23 cellular contexts compared by ENCODE assay signal in the genomic region with DNA sequence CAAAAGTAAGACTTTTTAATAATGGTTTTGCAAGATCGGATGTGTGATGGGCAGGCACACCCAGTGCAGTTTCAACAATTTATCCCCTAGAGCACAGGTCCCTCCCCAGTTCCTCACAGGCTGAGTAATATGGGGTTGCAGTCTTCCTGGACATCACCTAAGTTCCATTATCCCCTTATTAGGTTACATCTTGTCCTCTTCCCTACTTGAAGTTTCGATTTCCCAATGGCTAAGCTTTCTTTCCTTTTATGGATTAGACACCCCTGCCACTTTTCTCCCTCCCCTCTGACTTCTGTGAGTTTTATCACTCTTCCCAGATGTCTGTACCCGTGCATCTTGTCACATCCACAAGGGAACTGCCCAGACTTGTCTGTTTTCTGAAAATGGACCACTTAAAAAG. TPM values are rescaled to one million over a fixed set of nuclear protein-coding genes. Genes with fewer than 3 reads are reported as not detected.
DNase-seq lines count a peak whose midpoint lies in the region; ATAC-seq and TF ChIP-seq lines count a peak whose summit lies in the region.
"Had no signal": no experiment of that assay in that cellular context is flagged by ENCODE, and none has a peak within 500 bp of the region (broad histone marks: within the 10 kb centered on the region; RNA-seq: fewer than 3 reads in every experiment).

No MANE protein-coding gene starts in this region.

- no peaks in the 10 kb centered on the region for H3K9me3 Mint-ChIP-seq in dendritic cell treated with granulocyte-macrophage colony-stimulating factor and Interleukin-4, amounts not matched to agents 40 ng/mL and 50 ng/mL, for 4 days
- H3K9me3 Mint-ChIP-seq in neural crest cell, result no peaks in the 10 kb centered on the region
- H3K9me3 Mint-ChIP-seq: activated CD4-positive, alpha-beta T cell treated with anti-CD3 and anti-CD28 coated beads, Interleukin-2, amount 10 ng/mL, durations not matched to agents 7 days and 5 days; activated naive CD4-positive, alpha-beta T cell treated with anti-CD3 and anti-CD28 coated beads, Interleukin-2, amount 50 U/mL, for 72 hours; activated T-cell treated with anti-CD3 and anti-CD28 coated beads, Interleukin-2, amount 50 U/mL, for 72 hours; natural killer cell had no signal

- ATAC-seq in HG03521 (IDR thresholded peaks at IDR 0.05; ENCODE audit: unreplicated experiment), result no peak
- ATAC-seq in GM21825 (IDR thresholded peaks at IDR 0.05; ENCODE audit: unreplicated experiment), result no peak
- ATAC-seq: activated naive CD4-positive, alpha-beta T cell treated with anti-CD3 and anti-CD28 coated beads, Interleukin-2, amount 50 U/mL, for 72 hours; activated T-cell treated with anti-CD3 and anti-CD28 coated beads, Interleukin-2, amount 50 U/mL, for 72 hours; left lung; natural killer cell had no signal

- H3K27me3 Mint-ChIP-seq in dendritic cell treated with granulocyte-macrophage colony-stimulating factor and Interleukin-4, amounts not matched to agents 40 ng/mL and 50 ng/mL, for 4 days, result peaks cover 14% of the 10 kb centered on the region
- peaks cover 9% of the 10 kb centered on the region for H3K27me3 Mint-ChIP-seq in neural crest cell (ENCODE audit: low read depth)
- H3K27me3 Mint-ChIP-seq: activated CD4-positive, alpha-beta T cell treated with anti-CD3 and anti-CD28 coated beads, Interleukin-2, amount 10 ng/mL, durations not matched to agents 7 days and 5 days had no signal

- H3K4me1 Mint-ChIP-seq in dendritic cell treated with granulocyte-macrophage colony-stimulating factor and Interleukin-4, amounts not matched to agents 40 ng/mL and 50 ng/mL, for 4 days (ENCODE audit: low read depth), result peaks cover 23% of the 10 kb centered on the region
- H3K4me1 Mint-ChIP-seq in neural crest cell, result peaks cover 13% of the 10 kb centered on the region

- TF ChIP-seq CTCF in neural crest cell (conservative IDR thresholded peaks at IDR 0.05), result no peak

- peaks cover 13% of the 10 kb centered on the region for H3K36me3 Mint-ChIP-seq in dendritic cell treated with granulocyte-macrophage colony-stimulating factor and Interleukin-4, amounts not matched to agents 40 ng/mL and 50 ng/mL, for 4 days (ENCODE audit: low read depth)
- peaks cover 5% of the 10 kb centered on the region for H3K36me3 Mint-ChIP-seq in neural crest cell (ENCODE audit: low read depth)
- H3K36me3 Mint-ChIP-seq: natural killer cell had no signal

- intact Hi-C loops in dendritic cell treated with granulocyte-macrophage colony-stimulating factor and Interleukin-4, amounts not matched to agents 40 ng/mL and 50 ng/mL, for 4 days (cut with micrococcal nuclease), result no loop called here

- peak; percentile 5 for DNase-seq in EL
- DNase-seq in OCI-M1 (lab: John Stamatoyannopoulos, UW), result peak; percentile 4
- no peak for DNase-seq in neural crest cell (ENCODE audit: low read depth, low spot score)
- DNase-seq in NCI-H446 (lab: John Stamatoyannopoulos, UW), result no peak
- DNase-seq: activated CD4-positive, alpha-beta T cell treated with anti-CD3 and anti-CD28 coated beads, Interleukin-2, amount 10 ng/mL, durations not matched to agents 7 days and 5 days; activated T-cell treated with anti-CD3 and anti-CD28 coated beads, Interleukin-2, amount 50 U/mL, for 72 hours; C1 segment of cervical spinal cord; hypothalamus; KBM-7; left lung; MV-4-11; natural killer cell; NCI-H2171; NCI-H526 treated with DMSO at 0.1 percent for 48 hours; SK-N-SH; stimulated activated CD4-positive, alpha-beta T cell treated with anti-CD3 and anti-CD28 coated beads, Interleukin-2, amount 100 ng/mL, for 48 hours; stimulated activated naive CD4-positive, alpha-beta T cell treated with Interleukin-2 at 50 U/mL for 16 hours; testis; uterus had no signal

- peak overlapping the region; percentile 2 for H3K27ac Mint-ChIP-seq in dendritic cell treated with granulocyte-macrophage colony-stimulating factor and Interleukin-4, amounts not matched to agents 40 ng/mL and 50 ng/mL, for 4 days
- H3K27ac Mint-ChIP-seq in neural crest cell (ENCODE audit: unreplicated experiment), result no peak overlapping the region
- H3K27ac Mint-ChIP-seq: activated T-cell treated with anti-CD3 and anti-CD28 coated beads, Interleukin-2, amount 50 U/mL, for 72 hours; natural killer cell had no signal

- no peak overlapping the region for H3K4me3 Mint-ChIP-seq in dendritic cell treated with granulocyte-macrophage colony-stimulating factor and Interleukin-4, amounts not matched to agents 40 ng/mL and 50 ng/mL, for 4 days
- H3K4me3 Mint-ChIP-seq in neural crest cell, result peak overlapping the region; percentile 21
- H3K4me3 Mint-ChIP-seq: activated CD4-positive, alpha-beta T cell treated with anti-CD3 and anti-CD28 coated beads, Interleukin-2, amount 10 ng/mL, durations not matched to agents 7 days and 5 days; activated T-cell treated with anti-CD3 and anti-CD28 coated beads, Interleukin-2, amount 50 U/mL, for 72 hours had no signal

RNA-seq across cellular contexts. Expression of a gene that starts 2.4 kb away (rescaled TPM):
- total RNA-seq in neural crest cell, result 51.2 and 54.3 TPM in 2 replicates

RNA-seq across cellular contexts. Expression of a gene that starts 10.3 kb away (rescaled TPM):
- 20.3 and 22.5 TPM in 2 replicates for total RNA-seq in neural crest cell

Comparison
In these comparisons a context has a peak if more than half of its experiments do, and no peak if none do; other contexts are left out.
1. DNase-seq: peak in EL (single experiment) and OCI-M1 (single experiment); none in neural crest cell (single experiment) and NCI-H446 (0 of 2).